8 cellular contexts compared by ENCODE assay signal in the genomic region with DNA sequence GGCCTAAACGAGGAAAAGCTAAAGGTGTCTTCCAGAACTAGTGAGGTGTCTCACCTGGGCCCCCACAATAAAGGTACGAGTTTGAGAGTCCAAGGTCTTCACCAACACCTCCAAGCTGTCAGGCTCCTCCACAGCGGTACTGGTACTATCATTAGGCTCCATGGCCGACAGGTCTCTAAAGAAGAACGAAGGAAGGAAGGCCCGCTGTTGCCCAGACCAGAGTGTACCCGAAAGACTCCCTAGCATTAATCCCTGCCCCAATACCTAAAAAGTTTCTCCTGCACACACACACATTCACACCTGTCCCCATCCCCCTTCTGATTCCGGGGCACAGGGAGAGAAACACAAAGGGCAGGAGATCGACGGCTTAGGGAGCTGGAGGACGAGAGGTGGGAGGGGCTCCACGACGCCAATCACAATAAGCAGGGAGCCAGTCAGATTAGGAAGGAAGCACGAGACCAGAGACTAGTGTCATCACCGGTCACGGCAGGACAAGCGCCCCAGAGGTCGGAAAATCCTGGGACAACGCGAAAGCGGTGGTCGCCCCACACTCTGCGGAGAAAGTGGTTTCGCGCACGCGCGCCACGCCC. TPM values are rescaled to one million over a fixed set of nuclear protein-coding genes. Genes with fewer than 3 reads are reported as not detected.
DNase-seq lines count a peak whose midpoint lies in the region; TF ChIP-seq lines count a peak whose summit lies in the region.

No MANE protein-coding gene starts in this region.

- peak overlapping the region; percentile 99 for H3K27ac Mint-ChIP-seq in T-helper 1 cell treated with Interleukin-12 subunit alpha and Interleukin-12 subunit beta and Interleukin-4 antibody, amounts not matched to agents 30 μg/mL and 1 μg/mL, for 36 hours

- no peaks in the 10 kb centered on the region for H3K27me3 Mint-ChIP-seq in T-helper 1 cell treated with Interleukin-12 subunit alpha and Interleukin-12 subunit beta and Interleukin-4 antibody, amounts not matched to agents 30 μg/mL and 1 μg/mL, for 36 hours (ENCODE audit: low read depth)

- peaks cover 40% of the 10 kb centered on the region for H3K36me3 Mint-ChIP-seq in T-helper 1 cell treated with Interleukin-12 subunit alpha and Interleukin-12 subunit beta and Interleukin-4 antibody, amounts not matched to agents 30 μg/mL and 1 μg/mL, for 36 hours (ENCODE audit: low read depth)

- H3K4me2 ChIP-seq in MM.1S (ENCODE audit: low read depth, low read length), result peak overlapping the region; percentile 76

- DNase-seq in 8988T (peak; percentile 65), ELR (ENCODE audit: low read depth) (peak; percentile 91), HEK293T (ENCODE audit: extremely low spot score) (no peak), MM.1S (peak; percentile 51), mesenteric fat pad (ENCODE audit: low spot score) (no peak)

- TF ChIP-seq CTCF in MM.1S (IDR thresholded peaks at IDR 0.05; ENCODE audit: low read length), result no peak

- H4K20me1 ChIP-seq in MM.1S (ENCODE audit: insufficient read depth, low read length), result no peaks in the 10 kb centered on the region

- H3K9me3 Mint-ChIP-seq in T-helper 1 cell treated with Interleukin-12 subunit alpha and Interleukin-12 subunit beta and Interleukin-4 antibody, amounts not matched to agents 30 μg/mL and 1 μg/mL, for 36 hours, result no peaks in the 10 kb centered on the region

- H3K79me2 ChIP-seq in MM.1S (ENCODE audit: low read length), result peaks cover 50% of the 10 kb centered on the region

- CTCF ChIA-PET in HEK293T (lab: Yijun Ruan, JAX), result interaction anchor here (0.6 to 1.1 kb wide), 5 partner anchors 9 to 106 kb away, joined by 3 to 4 read pairs (median 3); partner anchors contain the start of genes ATP6V1G2 and C6orf47

- H3K4me3 ChIP-seq in MM.1S (ENCODE audit: low read length) (peak overlapping the region; percentile 64), esophagus (ENCODE audit: low read depth in 1 of 2, low read length in 2 of 2) (peak overlapping the region; percentile 64 to 76), mucosa of stomach (ENCODE audit: low read length) (peak overlapping the region; percentile 80)

- WGBS in esophagus, 2 donors, result 1 to 2% methylated on average over 29 of the region's 29 CpGs

- peak overlapping the region; percentile 98 for H3K4me3 Mint-ChIP-seq in T-helper 1 cell treated with Interleukin-12 subunit alpha and Interleukin-12 subunit beta and Interleukin-4 antibody, amounts not matched to agents 30 μg/mL and 1 μg/mL, for 36 hours

- H3K4me1 ChIP-seq in MM.1S (ENCODE audit: low read length) (peaks cover 4% of the 10 kb centered on the region; the same call in 1 of the 2 replicates), esophagus (ENCODE audit: control insufficient read depth in 2 of 2, insufficient read depth in 2 of 2, low read length in 1 of 2) (peaks cover 0 to 5% of the 10 kb centered on the region in 2 donors), mucosa of stomach (ENCODE audit: control insufficient read depth, insufficient read depth, low read length) (peaks cover 9% of the 10 kb centered on the region)

- H3K27me3 ChIP-seq in MM.1S (replicated peaks; ENCODE audit: insufficient read depth, low read length) (no peaks in the 10 kb centered on the region), esophagus (ENCODE audit: control insufficient read depth in 1 of 2, insufficient read depth in 2 of 2, low read length in 2 of 2) (no peaks in the 10 kb centered on the region), mucosa of stomach (ENCODE audit: control insufficient read depth, insufficient read depth, low read length) (no peaks in the 10 kb centered on the region)

- no peaks in the 10 kb centered on the region for H3K9me2 ChIP-seq in MM.1S (replicated peaks; ENCODE audit: insufficient read depth, low read length)

- peak overlapping the region; percentile 24 for H2AFZ ChIP-seq in MM.1S (ENCODE audit: low read length)

- H3K4me1 Mint-ChIP-seq in T-helper 1 cell treated with Interleukin-12 subunit alpha and Interleukin-12 subunit beta and Interleukin-4 antibody, amounts not matched to agents 30 μg/mL and 1 μg/mL, for 36 hours (ENCODE audit: low read depth), result peaks cover 27% of the 10 kb centered on the region

- POLR2A ChIA-PET in HEK293T (lab: Yijun Ruan, JAX), result interaction anchor here (0.7 to 5.6 kb wide), 19 partner anchors 9 to 321 kb away, joined by 3 to 138 read pairs (median 4); partner anchors contain the start of genes ABHD16A, C6orf47, DDX39B and DXO

- H3K9me3 ChIP-seq in MM.1S (replicated peaks; ENCODE audit: insufficient read depth, low read length), result no peaks in the 10 kb centered on the region
- no peaks in the 10 kb centered on the region for H3K9me3 ChIP-seq in esophagus (ENCODE audit: control insufficient read depth in 2 of 2, insufficient read depth in 1 of 2, low read depth in 1 of 2, low read length in 1 of 2)
- no peaks in the 10 kb centered on the region for H3K9me3 ChIP-seq in mucosa of stomach (ENCODE audit: control insufficient read depth, low read length)

- H3K36me3 ChIP-seq in MM.1S (replicated peaks; ENCODE audit: insufficient read depth, low read length), result 0 out of 2 replicates have a peak, but pooled peaks cover 2% of the 10 kb centered on the region
- peaks cover 15 to 22% of the 10 kb centered on the region in 2 donors for H3K36me3 ChIP-seq in esophagus (ENCODE audit: control insufficient read depth in 2 of 2, insufficient read depth in 2 of 2, low read length in 1 of 2)
- peaks cover 16% of the 10 kb centered on the region for H3K36me3 ChIP-seq in mucosa of stomach (ENCODE audit: control insufficient read depth, insufficient read depth, low read length)

- H3F3A ChIP-seq in MM.1S (ENCODE audit: insufficient read depth, low read length), result peaks cover 11% of the 10 kb centered on the region

- peak overlapping the region; percentile 91 for H3K9ac ChIP-seq in MM.1S (ENCODE audit: low read length)
- peak overlapping the region; percentile 92 for H3K9ac ChIP-seq in mucosa of stomach (ENCODE audit: low read length)

- H3K27ac ChIP-seq in MM.1S (ENCODE audit: low read length) (peak overlapping the region; percentile 87), esophagus (ENCODE audit: low read depth in 2 of 2, low read length in 1 of 2) (peak overlapping the region; percentile 99 to 100)

TF ChIP-seq in HEK293T, 16 proteins besides CTCF, POLR2A, EP300 and RAD21:
- no peak for TF ChIP-seq SP1 (IDR thresholded peaks at IDR 0.05)
- TF ChIP-seq, protein P1, sequence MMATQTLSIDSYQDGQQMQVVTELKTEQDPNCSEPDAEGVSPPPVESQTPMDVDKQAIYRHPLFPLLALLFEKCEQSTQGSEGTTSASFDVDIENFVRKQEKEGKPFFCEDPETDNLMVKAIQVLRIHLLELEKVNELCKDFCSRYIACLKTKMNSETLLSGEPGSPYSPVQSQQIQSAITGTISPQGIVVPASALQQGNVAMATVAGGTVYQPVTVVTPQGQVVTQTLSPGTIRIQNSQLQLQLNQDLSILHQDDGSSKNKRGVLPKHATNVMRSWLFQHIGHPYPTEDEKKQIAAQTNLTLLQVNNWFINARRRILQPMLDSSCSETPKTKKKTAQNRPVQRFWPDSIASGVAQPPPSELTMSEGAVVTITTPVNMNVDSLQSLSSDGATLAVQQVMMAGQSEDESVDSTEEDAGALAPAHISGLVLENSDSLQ (IDR thresholded peaks at IDR 0.05), result peak; percentile 92

RNA-seq across cellular contexts. Expression of gene BAG6, which starts 0.8 kb away (rescaled TPM):
- 100 to 1,000 TPM; 158 to 259 TPM for polyA plus RNA-seq in esophagus
- 229 TPM for total RNA-seq in mesenteric fat pad

RNA-seq across cellular contexts. Expression of gene APOM, which starts 4.0 kb away (rescaled TPM):
- 1 to 10 TPM; 4.3 to 6.0 TPM for polyA plus RNA-seq in esophagus
- total RNA-seq in mesenteric fat pad, result 3.3 TPM

RNA-seq across cellular contexts. Expression of gene C6orf47, which starts 8.9 kb away (rescaled TPM):
- polyA plus RNA-seq in esophagus, result 10 to 100 TPM; 20.6 to 21.1 TPM
- total RNA-seq in mesenteric fat pad, result 21.6 TPM

RNA-seq across cellular contexts. Expression of gene GPANK1, which starts 13.1 kb away (rescaled TPM):
- 10 to 100 TPM; 10.2 to 10.4 TPM for polyA plus RNA-seq in esophagus
- 10.5 TPM for total RNA-seq in mesenteric fat pad

RNA-seq across cellular contexts. Expression of gene CSNK2B, which starts 14.2 kb away (rescaled TPM):
- polyA plus RNA-seq in esophagus, result 100 to 1,000 TPM; 140 to 187 TPM
- 125 TPM for total RNA-seq in mesenteric fat pad

Comparison
In these comparisons a context has a peak if more than half of its experiments do, and no peak if none do; other contexts are left out.
1. DNase-seq: peak in 8988T (single experiment), ELR (single experiment) and MM.1S (single experiment); none in HEK293T (single experiment) and mesenteric fat pad (single experiment).
2. Peak in every context shown above with its lines, with median percentiles within 50 percentile points of each other: H3K4me3 ChIP-seq.